In genomic region chr18:8661754-8662573, GRCh38 we compare ENCODE assay signal across 9 cellular contexts. TPM values are rescaled to one million over a fixed set of nuclear protein-coding genes. Genes with fewer than 3 reads are reported as not detected.
DNase-seq lines count a peak whose midpoint lies in the region; ATAC-seq and TF ChIP-seq lines count a peak whose summit lies in the region.
"Had no signal": no experiment of that assay in that cellular context is flagged by ENCODE, and none has a peak within 500 bp of the region (broad histone marks: within the 10 kb centered on the region; RNA-seq: fewer than 3 reads in every experiment).

No MANE protein-coding gene starts in this region.

- H3K4me3 ChIP-seq in HAP-1 (no peak overlapping the region), ectodermal cell (ENCODE audit: insufficient read depth, low read depth, low read length) (peak overlapping the region; percentile 14), parathyroid adenoma (ENCODE audit: low read depth, low read length) (no peak overlapping the region)

- DNase-seq in HAP-1 (ENCODE audit: low spot score in 2 of 2) = peak; percentile 81 to 84
- DNase-seq in NCI-H345 (lab: John Stamatoyannopoulos, UW) = peak; percentile 98
- DNase-seq in SKM-1 treated with dmso at 0.1 percent for 144 hours (lab: John Stamatoyannopoulos, UW; ENCODE audit: unreplicated experiment) = no peak
- DNase-seq in erythroblast (lab: John Stamatoyannopoulos, UW) = no peak

- H3K4me1 ChIP-seq in HAP-1 = peaks cover 18% of the 10 kb centered on the region
- peaks cover 27% of the 10 kb centered on the region for H3K4me1 ChIP-seq in ectodermal cell (ENCODE audit: control insufficient read depth, insufficient read depth, low read length)
- H3K4me1 ChIP-seq in parathyroid adenoma = no peaks in the 10 kb centered on the region

- TF ChIP-seq POLR2A in erythroblast (IDR thresholded peaks at IDR 0.05; ENCODE audit: low read length) = no peak

- H3K9ac ChIP-seq in parathyroid adenoma = no peak overlapping the region

- H3K36me3 ChIP-seq in HAP-1 (replicated peaks) = no peaks in the 10 kb centered on the region
- no peaks in the 10 kb centered on the region for H3K36me3 ChIP-seq in ectodermal cell (ENCODE audit: control insufficient read depth, insufficient read depth, low read length)
- no peaks in the 10 kb centered on the region for H3K36me3 ChIP-seq in parathyroid adenoma (ENCODE audit: control insufficient read depth, insufficient read depth, low read length)

- ATAC-seq in HG02938 (IDR thresholded peaks at IDR 0.05; ENCODE audit: unreplicated experiment) = no peak
- no peak for ATAC-seq in GM21423 (IDR thresholded peaks at IDR 0.05; ENCODE audit: unreplicated experiment)
- ATAC-seq: activated naive CD4-positive, alpha-beta T cell treated with anti-CD3 and anti-CD28 coated beads, Interleukin-2, amount 50 U/mL, for 72 hours had no signal

- H3K4me2 ChIP-seq in parathyroid adenoma (ENCODE audit: low read length) = peak overlapping the region; percentile 20

- WGBS in ectodermal cell, 2 experiments = 1 to 2% methylated on average over 18 of the region's 18 CpGs

- no peaks in the 10 kb centered on the region for H3K79me2 ChIP-seq in parathyroid adenoma

- H2AFZ ChIP-seq in parathyroid adenoma = peak overlapping the region; percentile 50

- no peak for TF ChIP-seq CTCF in parathyroid adenoma (IDR thresholded peaks at IDR 0.05)

- H3K27me3 ChIP-seq in HAP-1 (ENCODE audit: low read depth) = no peaks in the 10 kb centered on the region
- no peaks in the 10 kb centered on the region for H3K27me3 ChIP-seq in ectodermal cell (ENCODE audit: control insufficient read depth, insufficient read depth, low read length, poor library complexity, severe bottlenecking)
- no peaks in the 10 kb centered on the region for H3K27me3 ChIP-seq in parathyroid adenoma (ENCODE audit: control insufficient read depth, insufficient read depth, low read length)

- in situ Hi-C loops in HAP-1 (cut with MboI; ENCODE audit: low sequenced_read_pairs) = loop anchor here (10.0 kb wide), 1 partner anchor 323 kb away; no protein-coding TSS in a partner anchor

- H3K27ac ChIP-seq in ectodermal cell (ENCODE audit: insufficient read depth, low read depth, low read length, poor library complexity, severe bottlenecking) = peak overlapping the region; percentile 95
- H3K27ac ChIP-seq in parathyroid adenoma = no peak overlapping the region

- H3K9me3 ChIP-seq in HAP-1 = no peaks in the 10 kb centered on the region
- no peaks in the 10 kb centered on the region for H3K9me3 ChIP-seq in ectodermal cell (ENCODE audit: control insufficient read depth, low read length)
- H3K9me3 ChIP-seq in parathyroid adenoma (ENCODE audit: control insufficient read depth, low read length) = no peaks in the 10 kb centered on the region

RNA-seq across cellular contexts. Expression of gene MTCL1, which starts 43.4 kb away (rescaled TPM):
- 32.7 TPM for polyA plus RNA-seq in ectodermal cell (2013, experiment 1 of 4)
- polyA plus RNA-seq in ectodermal cell (2013, experiment 2 of 4) = 39.7 TPM
- 24.7 TPM for polyA plus RNA-seq in ectodermal cell (2013, experiment 3 of 4)
- polyA plus RNA-seq in ectodermal cell (2013, experiment 4 of 4) = 29.2 TPM

RNA-seq across cellular contexts. Expression of gene RAB12, which starts 52.7 kb away (rescaled TPM):
- 25.9 TPM for polyA plus RNA-seq in ectodermal cell (2013, experiment 1 of 4)
- polyA plus RNA-seq in ectodermal cell (2013, experiment 2 of 4) = 30.4 TPM
- 24.3 TPM for polyA plus RNA-seq in ectodermal cell (2013, experiment 3 of 4)
- polyA plus RNA-seq in ectodermal cell (2013, experiment 4 of 4) = 25.1 TPM

Comparison
In these comparisons a context has a peak if more than half of its experiments do, and no peak if none do; other contexts are left out.
1. DNase-seq: peak in HAP-1 (2 of 2) and NCI-H345 (single experiment); none in SKM-1 treated with dmso at 0.1 percent for 144 hours (single experiment) and erythroblast (0 of 2).